Comparison of ENCODE assay signal across 8 cellular contexts in the genomic region with DNA sequence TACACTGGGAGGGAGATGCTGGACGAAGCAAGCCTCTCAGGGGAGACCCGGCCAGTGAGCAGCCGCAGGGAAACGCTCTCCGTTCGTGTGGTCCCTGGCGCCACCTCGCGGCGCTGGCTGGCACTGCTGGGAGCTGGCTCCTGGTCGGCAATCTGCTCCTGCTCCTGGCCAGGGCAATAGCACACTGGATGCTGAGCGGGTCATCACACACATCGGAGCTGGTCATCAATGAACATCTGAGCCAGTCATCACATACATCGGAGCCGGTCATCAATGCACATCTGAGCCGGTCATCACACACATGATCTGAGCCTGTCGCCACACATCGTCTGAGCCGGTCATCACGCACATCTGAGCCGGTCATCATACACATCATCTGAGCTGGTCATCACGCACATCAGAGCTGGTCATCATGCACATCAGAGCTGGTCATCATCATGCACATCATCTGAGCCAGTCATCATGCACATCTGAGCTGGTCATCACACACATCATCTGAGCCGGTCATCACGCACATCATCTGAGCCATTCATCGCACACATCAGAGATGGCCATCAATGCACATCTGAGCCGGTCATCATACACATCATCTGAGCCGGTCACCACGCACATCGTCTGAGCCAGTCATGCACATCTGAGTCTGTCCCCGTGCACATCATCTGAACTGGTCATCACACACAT.
DNase-seq lines count a peak whose midpoint lies in the region; ATAC-seq and TF ChIP-seq lines count a peak whose summit lies in the region.

No MANE protein-coding gene starts in this region.

- no peaks in the 10 kb centered on the region for H3K9me3 ChIP-seq in left lung

- H3K4me3 ChIP-seq in AG09309 (ENCODE audit: control insufficient read depth, low read depth, low read length) (no peak overlapping the region), choroid plexus epithelial cell (ENCODE audit: low read depth, low read length) (no peak overlapping the region), left lung (no peak overlapping the region)

- peaks cover 26 to 100% of the 10 kb centered on the region in 2 donors for H3K27me3 ChIP-seq in left lung

- H3K27ac ChIP-seq in left lung: no peak overlapping the region

- no peaks in the 10 kb centered on the region for H3K36me3 ChIP-seq in left lung

- intact Hi-C loops in left lung (cut with DNase I): loop anchor here in 1 of 2 donors (5.0 kb wide), 1 partner anchor 306 kb away; no protein-coding TSS in a partner anchor

- DNase-seq in AG09309 (ENCODE audit: low read depth) (no peak), H4 (ENCODE audit: low spot score) (peak; percentile 71), NCI-H460 (ENCODE audit: extremely low read depth, low read depth) (peak; percentile 53), choroid plexus epithelial cell (ENCODE audit: low read depth) (peak; percentile 76), left lung (peak; percentile 67 to 90)
- DNase-seq in activated CD4-positive, alpha-beta T cell treated with anti-CD3 and anti-CD28 coated beads, Interleukin-2, amount 50 U/mL, for 1 hour: peak; percentile 72
- peak; percentile 60 to 73 for DNase-seq in stimulated activated CD4-positive, alpha-beta T cell treated with anti-CD3 and anti-CD28 coated beads, Interleukin-4, amount 100 ng/mL, for 48 hours (ENCODE audit: low read depth in 2 of 2)

- H3K4me1 ChIP-seq in left lung: no peaks in the 10 kb centered on the region

- ATAC-seq in left lung (peak; percentile 89), GM19324 (IDR thresholded peaks at IDR 0.05; ENCODE audit: low FRiP score, unreplicated experiment) (no peak)

- TF ChIP-seq CTCF in AG09309 (IDR thresholded peaks at IDR 0.05; ENCODE audit: control insufficient read depth, insufficient read depth, low read depth, low read length, missing control alignments) (peak; percentile 97), choroid plexus epithelial cell (conservative IDR thresholded peaks at IDR 0.05; ENCODE audit: low read depth, low read length) (peak; percentile 97), left lung (IDR thresholded peaks at IDR 0.05) (peak; percentile 86 to 89)
